ENCODE assay signal across 11 cellular contexts in genomic region chr10:110068780-110069179, GRCh38.
DNase-seq lines count a peak whose midpoint lies in the region; ATAC-seq and TF ChIP-seq lines count a peak whose summit lies in the region.
"Had no signal": no experiment of that assay in that cellular context is flagged by ENCODE, and none has a peak within 500 bp of the region (broad histone marks: within the 10 kb centered on the region; RNA-seq: fewer than 3 reads in every experiment).

No MANE protein-coding gene starts in this region.

- H3K9me3 Mint-ChIP-seq in CD4-positive, CD25-positive, alpha-beta regulatory T cell: no peaks in the 10 kb centered on the region
- no peaks in the 10 kb centered on the region for H3K9me3 Mint-ChIP-seq in activated naive CD4-positive, alpha-beta T cell treated with anti-CD3 and anti-CD28 coated beads, Interleukin-2, amount 50 U/mL, for 72 hours
- no peaks in the 10 kb centered on the region for H3K9me3 Mint-ChIP-seq in natural killer cell treated with Interleukin-12 subunit alpha and Interleukin-12 subunit beta and Interleukin-15 and Interleukin-18, amount 100 ng/mL, for 72 hours

- peak overlapping the region; percentile 79 for H3K27ac ChIP-seq in CD4-positive, CD25-positive, alpha-beta regulatory T cell (ENCODE audit: insufficient read depth, low read length, poor library complexity, severe bottlenecking)
- peak overlapping the region; percentile 28; the same call in 1 of the 2 replicates for H3K27ac ChIP-seq in HL-60 (replicated peaks)
- H3K27ac ChIP-seq: ovary had no signal

- peaks cover 7% of the 10 kb centered on the region for H3K36me3 Mint-ChIP-seq in CD4-positive, CD25-positive, alpha-beta regulatory T cell
- peaks cover 0 to 7% of the 10 kb centered on the region in 2 donors for H3K36me3 Mint-ChIP-seq in activated naive CD4-positive, alpha-beta T cell treated with anti-CD3 and anti-CD28 coated beads, Interleukin-2, amount 50 U/mL, for 72 hours
- H3K36me3 Mint-ChIP-seq in natural killer cell treated with Interleukin-12 subunit alpha and Interleukin-12 subunit beta and Interleukin-15 and Interleukin-18, amount 100 ng/mL, for 72 hours: no peaks in the 10 kb centered on the region

- peak overlapping the region; percentile 29 to 80 (median 60) for H3K4me3 Mint-ChIP-seq in CD4-positive, CD25-positive, alpha-beta regulatory T cell
- peak overlapping the region; percentile 91 for H3K4me3 Mint-ChIP-seq in natural killer cell treated with Interleukin-12 subunit alpha and Interleukin-12 subunit beta and Interleukin-15 and Interleukin-18, amount 100 ng/mL, for 72 hours

- no peak for DNase-seq in CD4-positive, CD25-positive, alpha-beta regulatory T cell
- DNase-seq in HL-60 (ENCODE audit: low read depth in 1 of 2, low spot score in 1 of 2): no peak
- no peak for DNase-seq in activated naive CD4-positive, alpha-beta T cell treated with anti-CD3 and anti-CD28 coated beads, Interleukin-2, amount 50 U/mL, for 72 hours (ENCODE audit: low spot score in 2 of 2)
- no peak for DNase-seq in natural killer cell treated with Interleukin-12 subunit alpha and Interleukin-12 subunit beta and Interleukin-15 and Interleukin-18, amount 100 ng/mL, for 72 hours (ENCODE audit: low spot score)
- no peak for DNase-seq in stimulated activated CD4-positive, alpha-beta T cell treated with anti-CD3 and anti-CD28 coated beads, Interleukin-12 subunit alpha, Interleukin-12 subunit beta, amount 100 ng/mL, for 4 hours
- no peak for DNase-seq in amniotic stem cell (lab: John Stamatoyannopoulos, UW)
- no peak for DNase-seq in omental fat pad (ENCODE audit: low spot score)
- no peak for DNase-seq in NCI-H2227 (lab: John Stamatoyannopoulos, UW; ENCODE audit: unreplicated experiment)
- DNase-seq: NCI-H2029; ovary; stimulated activated CD4-positive, alpha-beta T cell treated with anti-CD3 and anti-CD28 coated beads, Interleukin-1b, Interleukin-23, amount 100 ng/mL, for 48 hours had no signal

- H3K9me3 ChIP-seq in CD4-positive, CD25-positive, alpha-beta regulatory T cell (ENCODE audit: control insufficient read depth in 2 of 2, low read length in 2 of 2): no peaks in the 10 kb centered on the region
- H3K9me3 ChIP-seq: ovary had no signal

- peak overlapping the region; percentile 83 for H3K4me3 ChIP-seq in CD4-positive, CD25-positive, alpha-beta regulatory T cell (ENCODE audit: low read depth, low read length)
- no peak overlapping the region for H3K4me3 ChIP-seq in HL-60 (replicated peaks; ENCODE audit: insufficient read depth, low read length)
- H3K4me3 ChIP-seq: ovary had no signal

- H3K36me3 ChIP-seq in CD4-positive, CD25-positive, alpha-beta regulatory T cell (ENCODE audit: control insufficient read depth, insufficient read depth, low read length): no peaks in the 10 kb centered on the region
- H3K36me3 ChIP-seq: ovary had no signal

- peak overlapping the region; percentile 37 to 99 (median 83) for H3K27ac Mint-ChIP-seq in CD4-positive, CD25-positive, alpha-beta regulatory T cell
- H3K27ac Mint-ChIP-seq in activated naive CD4-positive, alpha-beta T cell treated with anti-CD3 and anti-CD28 coated beads, Interleukin-2, amount 50 U/mL, for 72 hours: peak overlapping the region; percentile 87 to 93
- peak overlapping the region; percentile 92 to 94 for H3K27ac Mint-ChIP-seq in natural killer cell treated with Interleukin-12 subunit alpha and Interleukin-12 subunit beta and Interleukin-15 and Interleukin-18, amount 100 ng/mL, for 72 hours

- no peaks in the 10 kb centered on the region for H3K27me3 Mint-ChIP-seq in CD4-positive, CD25-positive, alpha-beta regulatory T cell
- no peaks in the 10 kb centered on the region for H3K27me3 Mint-ChIP-seq in natural killer cell treated with Interleukin-12 subunit alpha and Interleukin-12 subunit beta and Interleukin-15 and Interleukin-18, amount 100 ng/mL, for 72 hours

- H3K4me1 Mint-ChIP-seq in CD4-positive, CD25-positive, alpha-beta regulatory T cell: peaks cover 43 to 92% (median 70%) of the 10 kb centered on the region in 4 donors
- peaks cover 57 to 83% of the 10 kb centered on the region in 2 donors for H3K4me1 Mint-ChIP-seq in natural killer cell treated with Interleukin-12 subunit alpha and Interleukin-12 subunit beta and Interleukin-15 and Interleukin-18, amount 100 ng/mL, for 72 hours (ENCODE audit: low read depth in 2 of 2)

- H3K4me1 ChIP-seq in CD4-positive, CD25-positive, alpha-beta regulatory T cell (ENCODE audit: control insufficient read depth, insufficient read depth, low read length, poor library complexity, severe bottlenecking): peaks cover 81% of the 10 kb centered on the region

- TF ChIP-seq CTCF in HL-60 (IDR thresholded peaks at IDR 0.05; ENCODE audit: insufficient read depth, low read length) (no peak), omental fat pad (IDR thresholded peaks at IDR 0.05) (no peak)

- ATAC-seq in CD4-positive, CD25-positive, alpha-beta regulatory T cell (ENCODE audit: low read depth in 2 of 2): no peak
- no peak for ATAC-seq in activated naive CD4-positive, alpha-beta T cell treated with anti-CD3 and anti-CD28 coated beads, Interleukin-2, amount 50 U/mL, for 72 hours
- ATAC-seq in natural killer cell treated with Interleukin-12 subunit alpha and Interleukin-12 subunit beta and Interleukin-15 and Interleukin-18, amount 100 ng/mL, for 72 hours: no peak
- no peak for ATAC-seq in omental fat pad (ENCODE audit: low FRiP score)

- no peaks in the 10 kb centered on the region for H3K27me3 ChIP-seq in CD4-positive, CD25-positive, alpha-beta regulatory T cell (ENCODE audit: control insufficient read depth, insufficient read depth, low read length)
- H3K27me3 ChIP-seq in HL-60 (ENCODE audit: insufficient read depth, poor library complexity, severe bottlenecking): no peaks in the 10 kb centered on the region
- H3K27me3 ChIP-seq: ovary had no signal
